In the genomic region with DNA sequence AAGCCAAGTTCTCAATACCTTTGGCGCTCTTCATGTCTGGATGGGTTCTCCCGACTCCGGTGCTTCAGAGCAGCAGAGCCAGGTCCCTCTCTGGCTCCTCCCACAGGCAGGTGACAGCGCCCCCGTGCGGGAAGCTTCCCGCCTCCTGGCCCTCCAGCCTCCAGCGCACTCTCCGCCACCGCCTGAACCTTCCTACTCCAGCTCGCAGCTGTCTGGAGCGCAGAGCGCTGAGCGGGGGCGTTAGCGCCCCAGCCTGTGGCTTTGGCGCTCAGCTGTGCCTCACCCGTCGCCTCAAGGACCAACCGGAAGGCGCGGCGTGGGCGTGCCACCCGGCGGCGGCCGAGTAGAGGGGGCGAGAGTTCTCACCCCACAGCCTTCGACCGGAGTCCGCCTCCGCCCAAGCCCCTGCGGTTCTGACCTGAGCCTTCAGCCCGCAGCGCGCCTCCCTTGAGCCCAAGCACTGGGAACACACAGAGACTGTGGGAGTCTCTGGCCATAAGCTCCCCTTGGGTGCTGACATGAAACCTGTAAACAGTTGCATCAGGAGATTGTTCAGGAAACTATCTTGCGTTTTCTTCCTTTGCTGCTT, we compare ENCODE assay signal across 1 cellular context.
TF ChIP-seq lines count a peak whose summit lies in the region.

A gene with protein sequence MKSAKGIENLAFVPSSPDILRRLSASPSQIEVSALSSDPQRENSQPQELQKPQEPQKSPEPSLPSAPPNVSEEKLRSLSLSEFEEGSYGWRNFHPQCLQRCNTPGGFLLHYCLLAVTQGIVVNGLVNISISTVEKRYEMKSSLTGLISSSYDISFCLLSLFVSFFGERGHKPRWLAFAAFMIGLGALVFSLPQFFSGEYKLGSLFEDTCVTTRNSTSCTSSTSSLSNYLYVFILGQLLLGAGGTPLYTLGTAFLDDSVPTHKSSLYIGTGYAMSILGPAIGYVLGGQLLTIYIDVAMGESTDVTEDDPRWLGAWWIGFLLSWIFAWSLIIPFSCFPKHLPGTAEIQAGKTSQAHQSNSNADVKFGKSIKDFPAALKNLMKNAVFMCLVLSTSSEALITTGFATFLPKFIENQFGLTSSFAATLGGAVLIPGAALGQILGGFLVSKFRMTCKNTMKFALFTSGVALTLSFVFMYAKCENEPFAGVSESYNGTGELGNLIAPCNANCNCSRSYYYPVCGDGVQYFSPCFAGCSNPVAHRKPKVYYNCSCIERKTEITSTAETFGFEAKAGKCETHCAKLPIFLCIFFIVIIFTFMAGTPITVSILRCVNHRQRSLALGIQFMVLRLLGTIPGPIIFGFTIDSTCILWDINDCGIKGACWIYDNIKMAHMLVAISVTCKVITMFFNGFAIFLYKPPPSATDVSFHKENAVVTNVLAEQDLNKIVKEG (minus strand): TSS at position 56 of the 589 bp plus-strand sequence. CDS start 22 bp downstream, at position 34.

TF ChIP-seq in WTC11, 78 proteins besides CTCF, POLR2A, EP300 and RAD21 (continued from another document):
- TF ChIP-seq, protein P1, sequence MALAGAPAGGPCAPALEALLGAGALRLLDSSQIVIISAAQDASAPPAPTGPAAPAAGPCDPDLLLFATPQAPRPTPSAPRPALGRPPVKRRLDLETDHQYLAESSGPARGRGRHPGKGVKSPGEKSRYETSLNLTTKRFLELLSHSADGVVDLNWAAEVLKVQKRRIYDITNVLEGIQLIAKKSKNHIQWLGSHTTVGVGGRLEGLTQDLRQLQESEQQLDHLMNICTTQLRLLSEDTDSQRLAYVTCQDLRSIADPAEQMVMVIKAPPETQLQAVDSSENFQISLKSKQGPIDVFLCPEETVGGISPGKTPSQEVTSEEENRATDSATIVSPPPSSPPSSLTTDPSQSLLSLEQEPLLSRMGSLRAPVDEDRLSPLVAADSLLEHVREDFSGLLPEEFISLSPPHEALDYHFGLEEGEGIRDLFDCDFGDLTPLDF (CRISPR knock-in tag; IDR thresholded peaks at IDR 0.05), result no peak
- peak; percentile 5; the same call in 1 of the 2 replicates for TF ChIP-seq PRRX2 (CRISPR knock-in tag; IDR thresholded peaks at IDR 0.05)
- TF ChIP-seq, protein P2, sequence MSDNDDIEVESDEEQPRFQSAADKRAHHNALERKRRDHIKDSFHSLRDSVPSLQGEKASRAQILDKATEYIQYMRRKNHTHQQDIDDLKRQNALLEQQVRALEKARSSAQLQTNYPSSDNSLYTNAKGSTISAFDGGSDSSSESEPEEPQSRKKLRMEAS (CRISPR knock-in tag; IDR thresholded peaks at IDR 0.05), result peak; percentile 93
- no peak for TF ChIP-seq RELA (CRISPR knock-in tag; IDR thresholded peaks at IDR 0.05; ENCODE audit: borderline replicate concordance)
- TF ChIP-seq, protein P3, sequence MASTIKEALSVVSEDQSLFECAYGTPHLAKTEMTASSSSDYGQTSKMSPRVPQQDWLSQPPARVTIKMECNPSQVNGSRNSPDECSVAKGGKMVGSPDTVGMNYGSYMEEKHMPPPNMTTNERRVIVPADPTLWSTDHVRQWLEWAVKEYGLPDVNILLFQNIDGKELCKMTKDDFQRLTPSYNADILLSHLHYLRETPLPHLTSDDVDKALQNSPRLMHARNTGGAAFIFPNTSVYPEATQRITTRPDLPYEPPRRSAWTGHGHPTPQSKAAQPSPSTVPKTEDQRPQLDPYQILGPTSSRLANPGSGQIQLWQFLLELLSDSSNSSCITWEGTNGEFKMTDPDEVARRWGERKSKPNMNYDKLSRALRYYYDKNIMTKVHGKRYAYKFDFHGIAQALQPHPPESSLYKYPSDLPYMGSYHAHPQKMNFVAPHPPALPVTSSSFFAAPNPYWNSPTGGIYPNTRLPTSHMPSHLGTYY (CRISPR knock-in tag; IDR thresholded peaks at IDR 0.05), result no peak
